In the genomic region with DNA sequence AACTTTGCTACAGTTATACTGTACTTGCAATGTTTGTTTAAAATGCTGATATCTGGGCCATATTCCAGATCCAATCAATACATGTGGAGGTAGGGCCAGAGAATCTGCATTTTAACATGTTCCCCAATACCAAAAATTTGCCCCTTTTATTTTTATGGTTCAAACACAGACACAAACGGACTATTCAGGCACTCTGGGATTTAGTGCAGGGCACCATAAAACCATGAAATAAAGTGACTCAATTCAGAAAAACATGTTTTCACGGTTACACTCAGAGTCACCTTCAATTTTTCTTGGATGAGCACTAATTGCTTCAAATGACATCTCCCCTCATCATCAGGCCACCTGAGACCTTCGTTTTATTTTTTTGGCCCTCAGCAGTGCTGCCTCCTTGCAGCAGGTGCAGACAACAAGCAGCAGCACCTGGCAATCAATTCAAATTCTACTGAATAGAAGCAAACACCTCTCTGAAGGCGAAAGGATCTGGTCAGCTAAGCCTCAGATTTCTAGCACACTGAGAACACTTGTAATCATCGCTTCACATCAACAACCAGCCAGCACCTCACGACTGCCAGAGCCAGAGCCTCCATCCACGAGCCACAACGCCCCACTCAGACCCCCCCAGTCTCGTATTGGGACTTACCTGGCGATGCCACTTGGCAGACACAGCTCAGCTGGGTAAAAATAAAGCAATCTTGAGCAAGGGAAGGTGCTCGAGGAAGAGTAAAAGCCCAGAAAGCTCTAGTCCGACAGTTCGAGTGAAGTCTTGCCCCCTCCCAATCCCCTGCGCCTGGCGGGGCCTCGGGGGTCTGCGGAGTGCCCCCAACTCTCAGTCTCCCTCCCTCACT, we compare ENCODE assay signal across 8 cellular contexts. TPM values are rescaled to one million over a fixed set of nuclear protein-coding genes. Genes with fewer than 3 reads are reported as not detected.
DNase-seq lines count a peak whose midpoint lies in the region; ATAC-seq, FAIRE-seq and TF ChIP-seq lines count a peak whose summit lies in the region.

No MANE protein-coding gene starts in this region.

- no peaks in the 10 kb centered on the region for H3K79me2 ChIP-seq in endothelial cell of umbilical vein (ENCODE audit: control insufficient read depth, insufficient read depth, low read length)

- TF ChIP-seq CTCF in GM10248 (IDR thresholded peaks at IDR 0.05; ENCODE audit: control extremely low read depth, extremely low read depth, low read depth, missing control alignments): no peak
- no peak for TF ChIP-seq CTCF in endothelial cell of umbilical vein (IDR thresholded peaks at IDR 0.05; ENCODE audit: extremely low read depth in 1 of 2, insufficient read depth in 1 of 2, low read depth in 1 of 2, low read length in 2 of 2)
- no peak for TF ChIP-seq CTCF in neural crest cell (conservative IDR thresholded peaks at IDR 0.05)

- intact Hi-C loops in activated CD4-positive, alpha-beta memory T cell treated with anti-CD3 and anti-CD28 coated beads for 36 hours (cut with micrococcal nuclease): loop anchor here (2.0 to 5.0 kb wide), 7 partner anchors 123 to 778 kb away; partner anchors contain the start of genes HEATR1, LGALS8 and LYST
- intact Hi-C loops in endothelial cell of umbilical vein (cut with micrococcal nuclease): loop anchor here (1.0 to 10.0 kb wide), 6 partner anchors 222 to 776 kb away; partner anchors contain the start of genes B3GALNT2, HEATR1, LGALS8 and MTR

- peak overlapping the region; percentile 63 for H3K27ac Mint-ChIP-seq in activated CD4-positive, alpha-beta memory T cell treated with anti-CD3 and anti-CD28 coated beads for 36 hours
- no peak overlapping the region for H3K27ac Mint-ChIP-seq in neural crest cell (ENCODE audit: unreplicated experiment)

- no peaks in the 10 kb centered on the region for H3K9me1 ChIP-seq in endothelial cell of umbilical vein (replicated peaks; ENCODE audit: control insufficient read depth, extremely low read depth, insufficient read depth, low read length)

- peak overlapping the region; percentile 43 for H3K4me2 ChIP-seq in endothelial cell of umbilical vein (ENCODE audit: insufficient read depth, low read length)

- POLR2A ChIA-PET in GM10248 (lab: Yijun Ruan, JAX) (interaction anchor here (0.6 to 2.4 kb wide), 9 partner anchors 10 to 324 kb away, joined by 3 to 9 read pairs (median 4); partner anchors contain the start of gene HEATR1), endothelial cell of umbilical vein (lab: Charles Lee) (no interaction called here)
- POLR2A ChIA-PET in activated CD4-positive, alpha-beta memory T cell treated with anti-CD3 and anti-CD28 coated beads for 36 hours (lab: Charles Lee): interaction anchor here (0.5 to 2.2 kb wide), 4 partner anchors 28 to 254 kb away, joined by 3 to 6 read pairs (median 4); no protein-coding TSS in a partner anchor

- no peaks in the 10 kb centered on the region for H4K20me1 ChIP-seq in endothelial cell of umbilical vein (replicated peaks; ENCODE audit: control insufficient read depth, extremely low read depth, insufficient read depth, low read length)

- H3K36me3 Mint-ChIP-seq in activated CD4-positive, alpha-beta memory T cell treated with anti-CD3 and anti-CD28 coated beads for 36 hours: peaks cover 5% of the 10 kb centered on the region
- H3K36me3 Mint-ChIP-seq in neural crest cell (ENCODE audit: low read depth): no peaks in the 10 kb centered on the region

- H3K27me3 Mint-ChIP-seq in activated CD4-positive, alpha-beta memory T cell treated with anti-CD3 and anti-CD28 coated beads for 36 hours: peaks cover 1% of the 10 kb centered on the region
- peaks cover 50% of the 10 kb centered on the region for H3K27me3 Mint-ChIP-seq in neural crest cell (ENCODE audit: low read depth)

- no peak for ATAC-seq in GM19452 (IDR thresholded peaks at IDR 0.05; ENCODE audit: unreplicated experiment)

- peak overlapping the region; percentile 39 to 99 (median 65) for H3K4me3 ChIP-seq in endothelial cell of umbilical vein (replicated peaks in 1 of 3; ENCODE audit: insufficient read depth in 1 of 3, low read depth in 1 of 3, low read length in 3 of 3)

- DNase-seq in GM10248 (ENCODE audit: extremely low spot score): peak; percentile 34
- DNase-seq in NCI-H187 (lab: John Stamatoyannopoulos, UW): peak; percentile 23 to 31
- DNase-seq in activated CD4-positive, alpha-beta memory T cell treated with anti-CD3 and anti-CD28 coated beads for 36 hours: peak; percentile 36
- no peak for DNase-seq in endothelial cell of umbilical vein (ENCODE audit: low read depth, low spot score)
- DNase-seq in neural crest cell (ENCODE audit: low read depth, low spot score): no peak
- DNase-seq in NOMO-1 treated with DMSO at 0.1 percent for 48 hours (lab: John Stamatoyannopoulos, UW; ENCODE audit: unreplicated experiment): no peak
- no peak for DNase-seq in GOT3 (lab: John Stamatoyannopoulos, UW)

- CTCF ChIA-PET in GM10248 (lab: Yijun Ruan, JAX): interaction anchor here (1.3 kb wide), 1 partner anchor 22 kb away, joined by 3 read pairs; no protein-coding TSS in a partner anchor
- CTCF ChIA-PET in activated CD4-positive, alpha-beta memory T cell treated with anti-CD3 and anti-CD28 coated beads for 36 hours (lab: Charles Lee): no interaction called here
- CTCF ChIA-PET in endothelial cell of umbilical vein (lab: Charles Lee): no interaction called here

- peak overlapping the region; percentile 99 for H2AFZ ChIP-seq in endothelial cell of umbilical vein (ENCODE audit: low read depth, low read length)

- H3K4me3 Mint-ChIP-seq in activated CD4-positive, alpha-beta memory T cell treated with anti-CD3 and anti-CD28 coated beads for 36 hours: peak overlapping the region; percentile 90
- H3K4me3 Mint-ChIP-seq in neural crest cell: peak overlapping the region; percentile 86

- peaks cover 16 to 20% of the 10 kb centered on the region in 2 experiments for H3K27me3 ChIP-seq in endothelial cell of umbilical vein (ENCODE audit: control insufficient read depth in 2 of 2, insufficient read depth in 2 of 2, low read length in 2 of 2)

- TF ChIP-seq POLR2A in endothelial cell of umbilical vein (IDR thresholded peaks at IDR 0.05; ENCODE audit: low read depth, low read length): no peak

- no peaks in the 10 kb centered on the region for H3K9me3 ChIP-seq in endothelial cell of umbilical vein (replicated peaks; ENCODE audit: control insufficient read depth, insufficient read depth, low read length)

- H3K4me1 ChIP-seq in endothelial cell of umbilical vein (ENCODE audit: control insufficient read depth, extremely low read depth, insufficient read depth, low read length): peaks cover 3% of the 10 kb centered on the region

- no peaks in the 10 kb centered on the region for H3K9me3 Mint-ChIP-seq in activated CD4-positive, alpha-beta memory T cell treated with anti-CD3 and anti-CD28 coated beads for 36 hours
- H3K9me3 Mint-ChIP-seq in neural crest cell: no peaks in the 10 kb centered on the region

- peaks cover 50% of the 10 kb centered on the region for H3K4me1 Mint-ChIP-seq in activated CD4-positive, alpha-beta memory T cell treated with anti-CD3 and anti-CD28 coated beads for 36 hours (ENCODE audit: low read depth)
- H3K4me1 Mint-ChIP-seq in neural crest cell: peaks cover 22% of the 10 kb centered on the region

- H3K9ac ChIP-seq in endothelial cell of umbilical vein (replicated peaks; ENCODE audit: extremely low read depth, insufficient read depth, low read length): peak overlapping the region; percentile 52

- H3K27ac ChIP-seq in endothelial cell of umbilical vein (ENCODE audit: insufficient read depth, low read depth, low read length): no peak overlapping the region

- no peak for FAIRE-seq in endothelial cell of umbilical vein (lab: Jason Lieb, UNC)

- BruUV-seq in endothelial cell of umbilical vein (replicated peaks; lab: Mats Ljungman, UMichigan): TSS peak; percentile 12

- dilution Hi-C loops in endothelial cell of umbilical vein (cut with MboI; ENCODE audit: extremely low pct_ligation_motif_present, low sequenced_read_pairs): no loop called here

- no peaks in the 10 kb centered on the region for H3K36me3 ChIP-seq in endothelial cell of umbilical vein (ENCODE audit: control insufficient read depth in 2 of 2, extremely low read depth in 1 of 2, insufficient read depth in 2 of 2, low read length in 2 of 2)

TF ChIP-seq in endothelial cell of umbilical vein, 7 proteins besides CTCF, POLR2A, EP300 and RAD21:
- no peak for TF ChIP-seq POLR2AphosphoS5 (IDR thresholded peaks at IDR 0.05; ENCODE audit: insufficient read depth, low read depth, low read length)
- TF ChIP-seq FOS (IDR thresholded peaks at IDR 0.05; ENCODE audit: borderline replicate concordance, insufficient read depth, low read length): no peak
- TF ChIP-seq GATA2 (IDR thresholded peaks at IDR 0.05; ENCODE audit: insufficient read depth, insufficient read length, low read depth, low read length): no peak
- TF ChIP-seq, protein P1, sequence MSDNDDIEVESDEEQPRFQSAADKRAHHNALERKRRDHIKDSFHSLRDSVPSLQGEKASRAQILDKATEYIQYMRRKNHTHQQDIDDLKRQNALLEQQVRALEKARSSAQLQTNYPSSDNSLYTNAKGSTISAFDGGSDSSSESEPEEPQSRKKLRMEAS (IDR thresholded peaks at IDR 0.05; ENCODE audit: insufficient read depth, insufficient read length): no peak
- TF ChIP-seq EZH2 (IDR thresholded peaks at IDR 0.05; ENCODE audit: borderline replicate concordance, low read depth, low read length, severe bottlenecking): no peak
- no peak for TF ChIP-seq MYC (IDR thresholded peaks at IDR 0.05; ENCODE audit: low read depth, low read length)
- no peak for TF ChIP-seq JUN (IDR thresholded peaks at IDR 0.05; ENCODE audit: borderline replicate concordance, insufficient read depth, insufficient read length, low read depth)

RNA-seq across cellular contexts. Expression of gene ERO1B, which starts 1.1 kb away (rescaled TPM):
- total RNA-seq in activated CD4-positive, alpha-beta memory T cell treated with anti-CD3 and anti-CD28 coated beads for 36 hours: 1 to 10 TPM; 2.7 to 2.9 TPM
- total RNA-seq in endothelial cell of umbilical vein (3.6 and 5.1 TPM in 2 replicates), neural crest cell (1.0 and 1.6 TPM in 2 replicates)
- 1.1 and 1.9 TPM in 2 replicates for polyA plus RNA-seq in endothelial cell of umbilical vein
- 1.2 and 1.6 TPM in 2 replicates for polyA plus RNA-seq in endothelial cell of umbilical vein (2011; cell fraction: cytosol; rRNA removed)
- 3.6 and 4.5 TPM in 2 replicates for polyA plus RNA-seq in endothelial cell of umbilical vein (2011; cell fraction: nucleus; rRNA removed)
- polyA plus RNA-seq in endothelial cell of umbilical vein (2012): 1.8 and 1.9 TPM in 2 replicates
- 1.1 and 1.5 TPM in 2 replicates for polyA minus RNA-seq in endothelial cell of umbilical vein
- 1.5 TPM for polyA minus RNA-seq in endothelial cell of umbilical vein (2011; cell fraction: cytosol; rRNA and poly(A)+ RNA removed)
- 4.8 and 7.3 TPM in 2 replicates for polyA minus RNA-seq in endothelial cell of umbilical vein (2011; cell fraction: nucleus; rRNA and poly(A)+ RNA removed)

Comparison
In these comparisons a context has a peak if more than half of its experiments do, and no peak if none do; other contexts are left out.
1. DNase-seq: peak in GM10248 (single experiment), NCI-H187 (2 of 2) and activated CD4-positive, alpha-beta memory T cell treated with anti-CD3 and anti-CD28 coated beads for 36 hours (single experiment); none in endothelial cell of umbilical vein (single experiment), neural crest cell (single experiment), NOMO-1 treated with DMSO at 0.1 percent for 48 hours (single experiment) and GOT3 (single experiment).